In the genomic region with DNA sequence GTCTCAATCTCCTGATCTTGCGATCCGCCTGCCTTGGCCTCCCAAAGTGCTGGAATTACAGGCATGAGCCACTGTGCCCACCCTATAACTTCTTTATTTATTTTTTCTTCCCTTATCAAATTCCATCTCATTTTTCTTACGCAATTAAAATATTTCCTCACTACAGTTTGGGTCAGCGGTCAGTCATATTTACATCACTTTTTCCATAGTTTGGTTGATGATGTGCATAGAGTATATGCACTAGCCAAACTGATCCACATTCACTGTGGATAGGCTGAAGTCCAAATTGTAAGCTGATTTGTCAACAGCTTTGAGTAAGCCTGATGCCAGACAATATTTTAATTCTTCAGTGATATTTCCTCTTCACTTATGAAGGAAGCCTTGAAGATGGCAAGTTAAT, we compare ENCODE assay signal across 12 cellular contexts.
DNase-seq lines count a peak whose midpoint lies in the region; ATAC-seq and TF ChIP-seq lines count a peak whose summit lies in the region.
"Had no signal": no experiment of that assay in that cellular context is flagged by ENCODE, and none has a peak within 500 bp of the region (broad histone marks: within the 10 kb centered on the region; RNA-seq: fewer than 3 reads in every experiment).

No MANE protein-coding gene starts in this region.

- H3K27me3 ChIP-seq in uterus = no peaks in the 10 kb centered on the region
- no peaks in the 10 kb centered on the region for H3K27me3 ChIP-seq in esophagus squamous epithelium
- H3K27me3 ChIP-seq: BLaER1 treated with 17β-estradiol and CSF1 and Interleukin-3, amounts not matched to agents 10 nM and 100 nM had no signal

- DNase-seq in HCEC 1CT (peak; percentile 76), amniotic epithelial cell (ENCODE audit: low read depth) (peak; percentile 89), fibroblast of pulmonary artery (ENCODE audit: low read depth) (peak; percentile 72), uterus (no peak), esophagus squamous epithelium (lab: John Stamatoyannopoulos, UW) (no peak)
- DNase-seq in central memory CD4-positive, alpha-beta T cell = no peak
- DNase-seq: Kasumi-1, NCI-H1417 treated with DMSO at 0.1 percent for 48 hours, NCI-H2029, NCI-H526 treated with DMSO at 0.1 percent for 48 hours had no signal

- H3K27ac ChIP-seq in uterus (no peak overlapping the region), esophagus squamous epithelium (no peak overlapping the region)
- H3K27ac ChIP-seq: BLaER1 treated with 17β-estradiol and CSF1 and Interleukin-3, amounts not matched to agents 10 nM and 100 nM had no signal

- no peak overlapping the region for H3K4me3 ChIP-seq in fibroblast of pulmonary artery (replicated peaks; ENCODE audit: low read depth, low read length)
- no peak overlapping the region for H3K4me3 ChIP-seq in uterus
- no peak overlapping the region for H3K4me3 ChIP-seq in esophagus squamous epithelium
- H3K4me3 ChIP-seq: BLaER1 treated with 17β-estradiol and CSF1 and Interleukin-3, amounts not matched to agents 10 nM and 100 nM had no signal

- H3K36me3 ChIP-seq in uterus (no peaks in the 10 kb centered on the region), esophagus squamous epithelium (no peaks in the 10 kb centered on the region)
- H3K36me3 ChIP-seq: BLaER1 treated with 17β-estradiol and CSF1 and Interleukin-3, amounts not matched to agents 10 nM and 100 nM had no signal

- no peaks in the 10 kb centered on the region for H3K9me3 ChIP-seq in uterus
- no peaks in the 10 kb centered on the region for H3K9me3 ChIP-seq in esophagus squamous epithelium
- H3K9me3 ChIP-seq: BLaER1 treated with 17β-estradiol and CSF1 and Interleukin-3, amounts not matched to agents 10 nM and 100 nM had no signal

- intact Hi-C loops in uterus (cut with DNase I; ENCODE audit: low total_unique reads) = no loop called here
- intact Hi-C loops in esophagus squamous epithelium (cut with DNase I) = no loop called here

- H3K4me1 ChIP-seq in uterus (no peaks in the 10 kb centered on the region), esophagus squamous epithelium (peaks cover 0 to 10% (median 0%) of the 10 kb centered on the region in 3 donors)

- TF ChIP-seq CTCF in fibroblast of pulmonary artery (IDR thresholded peaks at IDR 0.05; ENCODE audit: low read length, missing control alignments) (no peak), uterus (IDR thresholded peaks at IDR 0.05) (no peak), esophagus squamous epithelium (IDR thresholded peaks at IDR 0.05) (no peak)

- no peak for ATAC-seq in HG03135 (IDR thresholded peaks at IDR 0.05; ENCODE audit: unreplicated experiment)

- WGBS in esophagus squamous epithelium, 2 donors = 95 to 100% methylated on average over 4 of the region's 4 CpGs

- TF ChIP-seq POLR2A in uterus (IDR thresholded peaks at IDR 0.05) = no peak
- no peak for TF ChIP-seq POLR2A in esophagus squamous epithelium (IDR thresholded peaks at IDR 0.05)

Comparison
In these comparisons a context has a peak if more than half of its experiments do, and no peak if none do; other contexts are left out.
1. DNase-seq: peak in HCEC 1CT (single experiment), amniotic epithelial cell (single experiment) and fibroblast of pulmonary artery (single experiment); none in central memory CD4-positive, alpha-beta T cell (single experiment), uterus (0 of 2) and esophagus squamous epithelium (single experiment).